In genomic region chr3:37688756-37689155, GRCh38 we compare ENCODE assay signal across 19 cellular contexts.
DNase-seq lines count a peak whose midpoint lies in the region; ATAC-seq and TF ChIP-seq lines count a peak whose summit lies in the region.
"Had no signal": no experiment of that assay in that cellular context is flagged by ENCODE, and none has a peak within 500 bp of the region (broad histone marks: within the 10 kb centered on the region; RNA-seq: fewer than 3 reads in every experiment).

No MANE protein-coding gene starts in this region.

- H3K27me3 Mint-ChIP-seq in activated CD4-positive, alpha-beta T cell treated with anti-CD3 and anti-CD28 coated beads, Interleukin-2, amount 10 ng/mL, durations not matched to agents 24 days and 14 days: no peaks in the 10 kb centered on the region

- DNase-seq in left ventricle myocardium inferior: no peak
- no peak for DNase-seq in right atrium auricular region (ENCODE audit: low spot score)
- DNase-seq in HK-2 (ENCODE audit: unreplicated experiment): peak; percentile 3
- DNase-seq in islet precursor cell: peak; percentile 42
- DNase-seq in NCI-H2107 treated with DMSO at 0.1 percent for 48 hours (lab: John Stamatoyannopoulos, UW; ENCODE audit: unreplicated experiment): no peak
- DNase-seq in activated CD4-positive, alpha-beta T cell treated with anti-CD3 and anti-CD28 coated beads, Interleukin-2, amount 10 ng/mL, durations not matched to agents 24 days and 14 days: no peak
- DNase-seq in stimulated activated effector memory CD8-positive, alpha-beta T cell treated with anti-CD3 and anti-CD28 coated beads, Interleukin-12 subunit alpha, Interleukin-12 subunit beta, amount 100 ng/mL, for 72 hours (ENCODE audit: low spot score in 2 of 2): no peak
- DNase-seq: 8988T; CD8-positive, alpha-beta T cell; COR-L47; DMS 273 treated with DMSO at 0.1 percent for 48 hours; DMS53; DND-41; EL; H9 had no signal

- H3K4me1 Mint-ChIP-seq in activated CD4-positive, alpha-beta T cell treated with anti-CD3 and anti-CD28 coated beads, Interleukin-2, amount 10 ng/mL, durations not matched to agents 24 days and 14 days: no peaks in the 10 kb centered on the region
- H3K4me1 Mint-ChIP-seq in stimulated activated effector memory CD8-positive, alpha-beta T cell treated with anti-CD3 and anti-CD28 coated beads, Interleukin-12 subunit alpha, Interleukin-12 subunit beta, amount 100 ng/mL, for 72 hours: no peaks in the 10 kb centered on the region
- H3K4me1 Mint-ChIP-seq: B cell had no signal

- H3K27ac ChIP-seq in left ventricle myocardium inferior (replicated peaks) (peak overlapping the region; percentile 71), right atrium auricular region (no peak overlapping the region)
- H3K27ac ChIP-seq: BLaER1 treated with 17β-estradiol and CSF1 and Interleukin-3, amounts not matched to agents 10 nM and 100 nM; HL-60 had no signal

- H3K27me3 ChIP-seq in left ventricle myocardium inferior (ENCODE audit: low read depth) (no peaks in the 10 kb centered on the region), right atrium auricular region (no peaks in the 10 kb centered on the region)
- H3K27me3 ChIP-seq: BLaER1 treated with 17β-estradiol and CSF1 and Interleukin-3, amounts not matched to agents 10 nM and 100 nM had no signal

- H3K4me1 ChIP-seq in left ventricle myocardium inferior (peaks cover 12% of the 10 kb centered on the region), right atrium auricular region (peaks cover 0 to 10% of the 10 kb centered on the region in 2 donors)
- H3K4me1 ChIP-seq: BLaER1 treated with 17β-estradiol and CSF1 and Interleukin-3, amounts not matched to agents 10 nM and 100 nM had no signal

- H3K9me3 ChIP-seq in left ventricle myocardium inferior (replicated peaks): no peaks in the 10 kb centered on the region
- H3K9me3 ChIP-seq in right atrium auricular region: no peaks in the 10 kb centered on the region
- H3K9me3 ChIP-seq: BLaER1 treated with 17β-estradiol and CSF1 and Interleukin-3, amounts not matched to agents 10 nM and 100 nM had no signal

- H3K4me3 Mint-ChIP-seq in activated CD4-positive, alpha-beta T cell treated with anti-CD3 and anti-CD28 coated beads, Interleukin-2, amount 10 ng/mL, durations not matched to agents 24 days and 14 days: no peak overlapping the region
- no peak overlapping the region for H3K4me3 Mint-ChIP-seq in stimulated activated effector memory CD8-positive, alpha-beta T cell treated with anti-CD3 and anti-CD28 coated beads, Interleukin-12 subunit alpha, Interleukin-12 subunit beta, amount 100 ng/mL, for 72 hours
- H3K4me3 Mint-ChIP-seq: B cell; CD8-positive, alpha-beta T cell; H9 had no signal

- TF ChIP-seq CTCF in left ventricle myocardium inferior (IDR thresholded peaks at IDR 0.05; ENCODE audit: borderline replicate concordance) (no peak), right atrium auricular region (IDR thresholded peaks at IDR 0.05) (no peak)

- H3K36me3 ChIP-seq in left ventricle myocardium inferior (peaks cover 22% of the 10 kb centered on the region), right atrium auricular region (peaks cover 9% of the 10 kb centered on the region)

- no peaks in the 10 kb centered on the region for H3K9me3 Mint-ChIP-seq in activated CD4-positive, alpha-beta T cell treated with anti-CD3 and anti-CD28 coated beads, Interleukin-2, amount 10 ng/mL, durations not matched to agents 24 days and 14 days
- no peaks in the 10 kb centered on the region for H3K9me3 Mint-ChIP-seq in stimulated activated effector memory CD8-positive, alpha-beta T cell treated with anti-CD3 and anti-CD28 coated beads, Interleukin-12 subunit alpha, Interleukin-12 subunit beta, amount 100 ng/mL, for 72 hours
- H3K9me3 Mint-ChIP-seq: CD8-positive, alpha-beta T cell; H9 had no signal

- H3K36me3 Mint-ChIP-seq in activated CD4-positive, alpha-beta T cell treated with anti-CD3 and anti-CD28 coated beads, Interleukin-2, amount 10 ng/mL, durations not matched to agents 24 days and 14 days (ENCODE audit: low read depth): no peaks in the 10 kb centered on the region
- H3K36me3 Mint-ChIP-seq in stimulated activated effector memory CD8-positive, alpha-beta T cell treated with anti-CD3 and anti-CD28 coated beads, Interleukin-12 subunit alpha, Interleukin-12 subunit beta, amount 100 ng/mL, for 72 hours: no peaks in the 10 kb centered on the region
- H3K36me3 Mint-ChIP-seq: CD8-positive, alpha-beta T cell had no signal

- no peak overlapping the region for H3K4me3 ChIP-seq in left ventricle myocardium inferior
- H3K4me3 ChIP-seq in right atrium auricular region: no peak overlapping the region
- H3K4me3 ChIP-seq: BLaER1 treated with 17β-estradiol and CSF1 and Interleukin-3, amounts not matched to agents 10 nM and 100 nM; GM12878 had no signal

- intact Hi-C loops in left ventricle myocardium inferior (cut with micrococcal nuclease): no loop called here
- intact Hi-C loops in activated CD4-positive, alpha-beta T cell treated with anti-CD3 and anti-CD28 coated beads, Interleukin-2, amount 10 ng/mL, durations not matched to agents 24 days and 14 days (cut with micrococcal nuclease): no loop called here

- ATAC-seq in stimulated activated effector memory CD8-positive, alpha-beta T cell treated with anti-CD3 and anti-CD28 coated beads, Interleukin-12 subunit alpha, Interleukin-12 subunit beta, amount 100 ng/mL, for 72 hours: no peak
- ATAC-seq: CD8-positive, alpha-beta T cell; GM12878 had no signal

- H3K27ac Mint-ChIP-seq in activated CD4-positive, alpha-beta T cell treated with anti-CD3 and anti-CD28 coated beads, Interleukin-2, amount 10 ng/mL, durations not matched to agents 24 days and 14 days: no peak overlapping the region
- no peak overlapping the region for H3K27ac Mint-ChIP-seq in stimulated activated effector memory CD8-positive, alpha-beta T cell treated with anti-CD3 and anti-CD28 coated beads, Interleukin-12 subunit alpha, Interleukin-12 subunit beta, amount 100 ng/mL, for 72 hours
- H3K27ac Mint-ChIP-seq: B cell; CD8-positive, alpha-beta T cell; H9 had no signal

Comparison
In these comparisons a context has a peak if more than half of its experiments do, and no peak if none do; other contexts are left out.
1. DNase-seq: peak in HK-2 (single experiment) and islet precursor cell (single experiment); none in left ventricle myocardium inferior (single experiment), right atrium auricular region (single experiment), NCI-H2107 treated with DMSO at 0.1 percent for 48 hours (single experiment), activated CD4-positive, alpha-beta T cell treated with anti-CD3 and anti-CD28 coated beads, Interleukin-2, amount 10 ng/mL, durations not matched to agents 24 days and 14 days (single experiment) and stimulated activated effector memory CD8-positive, alpha-beta T cell treated with anti-CD3 and anti-CD28 coated beads, Interleukin-12 subunit alpha, Interleukin-12 subunit beta, amount 100 ng/mL, for 72 hours (0 of 2).